ENCODE assay signal across 15 cellular contexts in genomic region chr11:68521962-68522626, GRCh38.
DNase-seq lines count a peak whose midpoint lies in the region; ATAC-seq, FAIRE-seq and TF ChIP-seq lines count a peak whose summit lies in the region.
"Had no signal": no experiment of that assay in that cellular context is flagged by ENCODE, and none has a peak within 500 bp of the region (broad histone marks: within the 10 kb centered on the region; RNA-seq: fewer than 3 reads in every experiment).

No MANE protein-coding gene starts in this region.

- TF ChIP-seq CTCF in gastrocnemius medialis (IDR thresholded peaks at IDR 0.05 in 4 of 5, conservative IDR thresholded peaks at IDR 0.05 in 1 of 5): no peak

- no peak for ATAC-seq in activated CD4-positive, alpha-beta T cell treated with anti-CD3 and anti-CD28 coated beads for 36 hours
- ATAC-seq in gastrocnemius medialis: peak in 1 of 2 donors; percentile 25
- ATAC-seq in HG02884 (IDR thresholded peaks at IDR 0.05; ENCODE audit: unreplicated experiment): no peak

- intact Hi-C loops in activated CD4-positive, alpha-beta T cell treated with anti-CD3 and anti-CD28 coated beads for 36 hours (cut with DNase I, micrococcal nuclease): no loop called here
- intact Hi-C loops in gastrocnemius medialis (cut with DNase I; ENCODE audit: low total_unique reads): no loop called here

- peaks cover 0 to 30% of the 10 kb centered on the region in 2 donors for H3K36me3 ChIP-seq in gastrocnemius medialis

- H3K27ac Mint-ChIP-seq in activated CD4-positive, alpha-beta T cell treated with anti-CD3 and anti-CD28 coated beads for 36 hours: peak overlapping the region; percentile 2

- H3K4me3 ChIP-seq in gastrocnemius medialis: no peak overlapping the region

- H3K27ac ChIP-seq in gastrocnemius medialis: peak overlapping the region; percentile 66 to 84 (median 73)

- H3K4me1 ChIP-seq in gastrocnemius medialis: peaks cover 56 to 68% of the 10 kb centered on the region in 2 donors
- H3K4me1 ChIP-seq: Caco-2 had no signal

- H3K9me3 Mint-ChIP-seq in activated CD4-positive, alpha-beta T cell treated with anti-CD3 and anti-CD28 coated beads for 36 hours (ENCODE audit: low read depth): no peaks in the 10 kb centered on the region
- H3K9me3 Mint-ChIP-seq: IgD-negative memory B cell had no signal

- in situ Hi-C loops in gastrocnemius medialis (cut with MboI; ENCODE audit: low sequenced_read_pairs in 4 of 4): no loop called here

- POLR2A ChIA-PET in activated CD4-positive, alpha-beta T cell treated with anti-CD3 and anti-CD28 coated beads for 36 hours (lab: Charles Lee): no interaction called here

- H3K27me3 Mint-ChIP-seq in activated CD4-positive, alpha-beta T cell treated with anti-CD3 and anti-CD28 coated beads for 36 hours: no peaks in the 10 kb centered on the region
- H3K27me3 Mint-ChIP-seq: IgD-negative memory B cell had no signal

- peaks cover 70% of the 10 kb centered on the region for H3K4me1 Mint-ChIP-seq in activated CD4-positive, alpha-beta T cell treated with anti-CD3 and anti-CD28 coated beads for 36 hours

- no peaks in the 10 kb centered on the region for H3K27me3 ChIP-seq in gastrocnemius medialis

- no peak for TF ChIP-seq POLR2A in gastrocnemius medialis (IDR thresholded peaks at IDR 0.05)

- peaks cover 76% of the 10 kb centered on the region for H3K36me3 Mint-ChIP-seq in activated CD4-positive, alpha-beta T cell treated with anti-CD3 and anti-CD28 coated beads for 36 hours (ENCODE audit: low read depth)

- peak; percentile 74 for FAIRE-seq in HTR-8/SVneo (lab: Jason Lieb, UNC)

- CTCF ChIA-PET in activated CD4-positive, alpha-beta T cell treated with anti-CD3 and anti-CD28 coated beads for 36 hours (lab: Charles Lee): interaction anchor here (1.0 to 1.4 kb wide), 2 partner anchors 9 to 29 kb away, joined by 3 read pairs; no protein-coding TSS in a partner anchor

- no peak for DNase-seq in activated CD4-positive, alpha-beta T cell treated with anti-CD3 and anti-CD28 coated beads for 36 hours
- no peak for DNase-seq in activated CD4-positive, alpha-beta T cell treated with anti-CD3 and anti-CD28 coated beads for 1 hour
- DNase-seq in HTR-8/SVneo (ENCODE audit: insufficient read length, low spot score) (no peak), dermis blood vessel endothelial cell (peak; percentile 23), gastrocnemius medialis (no peak), hippocampal formation (lab: John Stamatoyannopoulos, UW) (no peak), AG08396 (ENCODE audit: low spot score) (no peak)
- DNase-seq: C1 segment of cervical spinal cord, Caco-2, H7, NCI-H1436, NCI-H2081, NCI-H510A treated with DMSO at 0.1 percent for 48 hours had no signal

- H3K4me3 Mint-ChIP-seq in activated CD4-positive, alpha-beta T cell treated with anti-CD3 and anti-CD28 coated beads for 36 hours: no peak overlapping the region
- H3K4me3 Mint-ChIP-seq: IgD-negative memory B cell had no signal

- H3K9me3 ChIP-seq in gastrocnemius medialis: no peaks in the 10 kb centered on the region
- H3K9me3 ChIP-seq: Caco-2 had no signal
